2 cellular contexts compared by ENCODE assay signal in the genomic region with DNA sequence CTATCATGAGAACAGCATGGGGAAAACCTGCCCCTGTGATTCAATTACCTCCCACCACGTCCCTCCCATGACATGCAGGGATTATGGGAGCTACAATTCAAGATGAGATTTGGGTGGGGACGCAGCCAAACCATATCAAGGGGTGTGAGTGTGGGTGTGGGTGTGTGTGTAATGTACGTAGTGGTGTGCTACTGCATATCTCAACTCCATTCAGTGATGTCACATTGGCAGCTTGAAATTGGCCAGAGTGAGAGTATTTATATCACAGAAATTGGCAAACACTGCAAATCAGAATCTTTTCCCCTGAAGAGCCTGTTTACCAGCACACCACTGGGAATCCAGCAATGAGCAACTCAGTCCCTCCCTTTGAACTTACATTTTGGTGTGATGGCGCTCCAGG.
A peak's percentile ranks its signal among the peaks of the same experiment; 100 is the strongest.
TF ChIP-seq lines count a peak whose summit lies in the region.

No MANE protein-coding gene starts in this region.

TF ChIP-seq in HEK293, 187 proteins besides CTCF, POLR2A, EP300 and RAD21:
- TF ChIP-seq KLF1 (tag by site-specific recombination; IDR thresholded peaks at IDR 0.05) (peak; percentile 84), ZFHX2 (tag by site-specific recombination; conservative IDR thresholded peaks at IDR 0.05) (peak; percentile 86), KLF17 (tag by site-specific recombination; IDR thresholded peaks at IDR 0.05) (no peak), EGR2 (tag by site-specific recombination; IDR thresholded peaks at IDR 0.05; ENCODE audit: low read depth) (peak; percentile 83)
TF ChIP-seq in HEK293: peak in this region for 3.

TF ChIP-seq in H1, 55 proteins besides CTCF, POLR2A, EP300 and RAD21:
- no peak for TF ChIP-seq BRCA1 (IDR thresholded peaks at IDR 0.05; ENCODE audit: low read depth, low read length)
- no peak for TF ChIP-seq PHF8 (conservative IDR thresholded peaks at IDR 0.05; ENCODE audit: low read depth, low read length)
- TF ChIP-seq ASH2L (IDR thresholded peaks at IDR 0.05; ENCODE audit: low read length): no peak
- TF ChIP-seq SP2 (IDR thresholded peaks at IDR 0.05; ENCODE audit: low read length): no peak
- no peak for TF ChIP-seq KDM4A (IDR thresholded peaks at IDR 0.05; ENCODE audit: low read depth, low read length, severe bottlenecking)
